In genomic region chr5:136082390-136083193, GRCh38 we compare ENCODE assay signal across 8 cellular contexts. TPM values are rescaled to one million over a fixed set of nuclear protein-coding genes. Genes with fewer than 3 reads are reported as not detected.
DNase-seq lines count a peak whose midpoint lies in the region; ATAC-seq and TF ChIP-seq lines count a peak whose summit lies in the region.

No MANE protein-coding gene starts in this region.

- no peaks in the 10 kb centered on the region for H3K36me3 ChIP-seq in esophagus squamous epithelium
- H3K36me3 ChIP-seq in tibial artery: no peaks in the 10 kb centered on the region

- ATAC-seq in GM18511 (IDR thresholded peaks at IDR 0.05; ENCODE audit: unreplicated experiment): no peak

- TF ChIP-seq CTCF in esophagus squamous epithelium (IDR thresholded peaks at IDR 0.05) (peak; percentile 49 to 75 (median 72)), nephron progenitor cell (IDR thresholded peaks at IDR 0.05) (peak; percentile 85), tibial artery (IDR thresholded peaks at IDR 0.05) (peak; percentile 78 to 88)

- no peak overlapping the region for H3K4me3 Mint-ChIP-seq in nephron progenitor cell

- peaks cover 0 to 38% (median 0%) of the 10 kb centered on the region in 3 donors for H3K4me1 ChIP-seq in esophagus squamous epithelium
- peaks cover 0 to 19% (median 8%) of the 10 kb centered on the region in 4 donors for H3K4me1 ChIP-seq in tibial artery

- H3K36me3 Mint-ChIP-seq in nephron progenitor cell (ENCODE audit: low read depth): no peaks in the 10 kb centered on the region

- H3K27me3 Mint-ChIP-seq in nephron progenitor cell (ENCODE audit: low read depth, poor library complexity): peaks cover 18% of the 10 kb centered on the region

- H3K9me3 Mint-ChIP-seq in nephron progenitor cell: no peaks in the 10 kb centered on the region

- peaks cover 0 to 12% (median 0%) of the 10 kb centered on the region in 4 donors for H3K27me3 ChIP-seq in esophagus squamous epithelium
- no peaks in the 10 kb centered on the region for H3K27me3 ChIP-seq in tibial artery

- H3K4me3 ChIP-seq in esophagus squamous epithelium: no peak overlapping the region
- H3K4me3 ChIP-seq in tibial artery: no peak overlapping the region

- H3K4me1 Mint-ChIP-seq in nephron progenitor cell: no peaks in the 10 kb centered on the region

- no peak overlapping the region for H3K27ac ChIP-seq in esophagus squamous epithelium
- H3K27ac ChIP-seq in tibial artery: peak overlapping the region in 1 of 2 donors; percentile 3

- intact Hi-C loops in esophagus squamous epithelium (cut with DNase I): no loop called here
- intact Hi-C loops in tibial artery (cut with DNase I; ENCODE audit: low total_unique reads): loop anchor here (5.0 kb wide), 3 partner anchors 50 to 195 kb away; partner anchors contain the start of gene SMAD5

- H3K9me3 ChIP-seq in esophagus squamous epithelium (no peaks in the 10 kb centered on the region), tibial artery (no peaks in the 10 kb centered on the region)

- DNase-seq in NOMO-1 (lab: John Stamatoyannopoulos, UW; ENCODE audit: unreplicated experiment in 2 of 2) (peak; percentile 26 to 56), NOMO-1 treated with dmso at 0.1 percent for 144 hours (lab: John Stamatoyannopoulos, UW; ENCODE audit: unreplicated experiment) (no peak), NCI-H460 (ENCODE audit: extremely low read depth, low read depth) (peak; percentile 58), esophagus squamous epithelium (lab: John Stamatoyannopoulos, UW) (no peak), nephron progenitor cell (peak; percentile 88), tibial artery (peak; percentile 85 to 89)
- DNase-seq in activated CD8-positive, alpha-beta memory T cell treated with anti-CD3 and anti-CD28 coated beads for 24 hours: peak; percentile 64

- no peak for TF ChIP-seq POLR2A in esophagus squamous epithelium (IDR thresholded peaks at IDR 0.05)

- 26 to 54% methylated on average over 7 to 8 of the region's 8 CpGs for WGBS in esophagus squamous epithelium, 2 donors

- no peak overlapping the region for H3K27ac Mint-ChIP-seq in nephron progenitor cell

RNA-seq across cellular contexts. Expression of gene SMAD5, which starts 50.1 kb away (rescaled TPM):
- total RNA-seq in NCI-H460 (2014; rRNA removed; shearing (Covaris generic)): 52.9 and 57.9 TPM in 2 replicates
- polyA plus RNA-seq in NCI-H460 (2014; cell fraction: nucleus; rRNA removed): 33.4 and 55.5 TPM in 2 replicates
- 10 to 100 TPM; 32.0 to 49.6 (median 38.1) TPM for total RNA-seq in esophagus squamous epithelium

RNA-seq across cellular contexts. Expression of gene TGFBI, which starts 53.8 kb away (rescaled TPM):
- 1,239 and 1,373 TPM in 2 replicates for total RNA-seq in NCI-H460 (2014; rRNA removed; shearing (Covaris generic))
- polyA plus RNA-seq in NCI-H460 (2014; cell fraction: nucleus; rRNA removed): 1,196 and 1,230 TPM in 2 replicates
- 10 to 100 TPM in 2 of 4 donors, 1 to 10 TPM in 2; 7.3 to 63.5 (median 33.3) TPM for total RNA-seq in esophagus squamous epithelium

Comparison
In these comparisons a context has a peak if more than half of its experiments do, and no peak if none do; other contexts are left out.
1. DNase-seq: peak in NOMO-1 (2 of 2), NCI-H460 (single experiment), activated CD8-positive, alpha-beta memory T cell treated with anti-CD3 and anti-CD28 coated beads for 24 hours (single experiment), nephron progenitor cell (single experiment) and tibial artery (2 of 2); none in NOMO-1 treated with dmso at 0.1 percent for 144 hours (single experiment) and esophagus squamous epithelium (single experiment).
2. RNA of gene TGFBI, which starts 53.8 kb away (total RNA-seq): 1,239 to 1,373 TPM in NCI-H460; 7.3 to 63.5 TPM in esophagus squamous epithelium; every median in the first group is over 10 times any median in the second.
3. Peak in every context shown above with its lines, with median percentiles within 50 percentile points of each other: CTCF ChIP-seq.